Comparison of ENCODE assay signal across 22 cellular contexts in genomic region chr21:38165466-38166213, GRCh38.
A peak's percentile ranks its signal among the peaks of the same experiment; 100 is the strongest.
DNase-seq lines count a peak whose midpoint lies in the region; ATAC-seq and TF ChIP-seq lines count a peak whose summit lies in the region.
"Had no signal": no experiment of that assay in that cellular context is flagged by ENCODE, and none has a peak within 500 bp of the region (broad histone marks: within the 10 kb centered on the region; RNA-seq: fewer than 3 reads in every experiment).

No MANE protein-coding gene starts in this region.

- H3K4me3 Mint-ChIP-seq in T-helper 17 cell, result no peak overlapping the region
- no peak overlapping the region for H3K4me3 Mint-ChIP-seq in stimulated activated memory B cell treated with anti-CD40 and anti-IgM and Interleukin-4, amounts not matched to agents 10 μg/mL and 1 μg/mL and 100 μg/mL, for 72 hours
- H3K4me3 Mint-ChIP-seq: CD4-positive, CD25-positive, alpha-beta regulatory T cell; central memory CD8-positive, alpha-beta T cell; effector memory CD8-positive, alpha-beta T cell; type B pancreatic cell had no signal

- ATAC-seq in T-helper 17 cell (no peak), HG03159 (IDR thresholded peaks at IDR 0.05; ENCODE audit: unreplicated experiment) (no peak), GM19467 (IDR thresholded peaks at IDR 0.05; ENCODE audit: unreplicated experiment) (no peak)
- ATAC-seq in stimulated activated memory B cell treated with anti-CD40 and anti-IgM and Interleukin-4, amounts not matched to agents 10 μg/mL and 1 μg/mL and 100 μg/mL, for 72 hours, result no peak
- ATAC-seq: A549; effector memory CD8-positive, alpha-beta T cell; mucosa of descending colon had no signal

- no peaks in the 10 kb centered on the region for H3K79me2 ChIP-seq in GM23248 (ENCODE audit: insufficient read depth)

- H3K9me3 ChIP-seq in AG04450 (ENCODE audit: control insufficient read depth, insufficient read depth, low read length) (no peaks in the 10 kb centered on the region), GM23248 (ENCODE audit: low read depth) (no peaks in the 10 kb centered on the region), WERI-Rb-1 (ENCODE audit: severe bottlenecking) (no peaks in the 10 kb centered on the region), T-helper 17 cell (ENCODE audit: control insufficient read depth, low read length, poor library complexity, severe bottlenecking) (no peaks in the 10 kb centered on the region)
- H3K9me3 ChIP-seq: A549, mucosa of descending colon, sigmoid colon, stomach had no signal

- no peaks in the 10 kb centered on the region for H3K9me2 ChIP-seq in GM23248 (ENCODE audit: insufficient read depth)

- no peaks in the 10 kb centered on the region for H3K27me3 ChIP-seq in AG04450 (ENCODE audit: control insufficient read depth, insufficient read depth, low read length)
- H3K27me3 ChIP-seq in GM23248 (replicated peaks; ENCODE audit: insufficient read depth), result no peaks in the 10 kb centered on the region
- no peaks in the 10 kb centered on the region for H3K27me3 ChIP-seq in WERI-Rb-1 (ENCODE audit: insufficient read depth, low read depth, severe bottlenecking)
- H3K27me3 ChIP-seq: sigmoid colon, stomach had no signal

- H3K4me1 Mint-ChIP-seq in T-helper 17 cell, result peaks cover 3% of the 10 kb centered on the region
- no peaks in the 10 kb centered on the region for H3K4me1 Mint-ChIP-seq in stimulated activated memory B cell treated with anti-CD40 and anti-IgM and Interleukin-4, amounts not matched to agents 10 μg/mL and 1 μg/mL and 100 μg/mL, for 72 hours
- H3K4me1 Mint-ChIP-seq: CD4-positive, CD25-positive, alpha-beta regulatory T cell; central memory CD8-positive, alpha-beta T cell had no signal

- H3K4me2 ChIP-seq in GM23248 (ENCODE audit: unreplicated experiment), result no peak overlapping the region
- H3K4me2 ChIP-seq: A549 had no signal

- H3K27ac ChIP-seq in AG04450 (ENCODE audit: low read depth, low read length) (no peak overlapping the region), GM23248 (no peak overlapping the region), WERI-Rb-1 (peak overlapping the region; percentile 29)
- H3K27ac ChIP-seq: sigmoid colon, stomach had no signal

- in situ Hi-C loops in GM23248 (cut with MboI), result loop anchor here (5.0 kb wide), 1 partner anchor 187 kb away; no protein-coding TSS in a partner anchor

- no peak overlapping the region for H2AFZ ChIP-seq in GM23248

- H4K20me1 ChIP-seq in GM23248 (ENCODE audit: insufficient read depth), result no peaks in the 10 kb centered on the region

- no peaks in the 10 kb centered on the region for H3K9me3 Mint-ChIP-seq in stimulated activated memory B cell treated with anti-CD40 and anti-IgM and Interleukin-4, amounts not matched to agents 10 μg/mL and 1 μg/mL and 100 μg/mL, for 72 hours
- H3K9me3 Mint-ChIP-seq: central memory CD8-positive, alpha-beta T cell; effector memory CD8-positive, alpha-beta T cell; type B pancreatic cell had no signal

- no peaks in the 10 kb centered on the region for H3K36me3 ChIP-seq in GM23248 (ENCODE audit: low read depth)
- H3K36me3 ChIP-seq in WERI-Rb-1, result no peaks in the 10 kb centered on the region
- H3K36me3 ChIP-seq: sigmoid colon, stomach had no signal

- H3K27ac Mint-ChIP-seq in T-helper 17 cell, result no peak overlapping the region
- no peak overlapping the region for H3K27ac Mint-ChIP-seq in stimulated activated memory B cell treated with anti-CD40 and anti-IgM and Interleukin-4, amounts not matched to agents 10 μg/mL and 1 μg/mL and 100 μg/mL, for 72 hours
- H3K27ac Mint-ChIP-seq: CD4-positive, CD25-positive, alpha-beta regulatory T cell; effector memory CD8-positive, alpha-beta T cell; type B pancreatic cell had no signal

- no peak for TF ChIP-seq CTCF in AG04450 (IDR thresholded peaks at IDR 0.05; ENCODE audit: low read depth, low read length)
- TF ChIP-seq CTCF in WERI-Rb-1 (IDR thresholded peaks at IDR 0.05; ENCODE audit: low read depth, low read length), result no peak
- TF ChIP-seq CTCF in fibroblast of pulmonary artery (IDR thresholded peaks at IDR 0.05; ENCODE audit: low read length, missing control alignments), result no peak

- H3K9ac ChIP-seq in GM23248, result no peak overlapping the region

- H3K36me3 Mint-ChIP-seq in T-helper 17 cell (ENCODE audit: low read depth), result no peaks in the 10 kb centered on the region
- H3K36me3 Mint-ChIP-seq in stimulated activated memory B cell treated with anti-CD40 and anti-IgM and Interleukin-4, amounts not matched to agents 10 μg/mL and 1 μg/mL and 100 μg/mL, for 72 hours, result no peaks in the 10 kb centered on the region
- H3K36me3 Mint-ChIP-seq: CD4-positive, CD25-positive, alpha-beta regulatory T cell; type B pancreatic cell had no signal

- peaks cover 20% of the 10 kb centered on the region for H3K27me3 Mint-ChIP-seq in T-helper 17 cell
- H3K27me3 Mint-ChIP-seq in stimulated activated memory B cell treated with anti-CD40 and anti-IgM and Interleukin-4, amounts not matched to agents 10 μg/mL and 1 μg/mL and 100 μg/mL, for 72 hours, result no peaks in the 10 kb centered on the region
- H3K27me3 Mint-ChIP-seq: CD4-positive, CD25-positive, alpha-beta regulatory T cell; effector memory CD8-positive, alpha-beta T cell had no signal

- H3K4me3 ChIP-seq in AG04450 (ENCODE audit: low read depth, low read length) (no peak overlapping the region), GM23248 (no peak overlapping the region), WERI-Rb-1 (ENCODE audit: low read depth, low read length) (no peak overlapping the region), fibroblast of pulmonary artery (replicated peaks; ENCODE audit: low read depth, low read length) (no peak overlapping the region)
- H3K4me3 ChIP-seq: A549, mucosa of descending colon, sigmoid colon, stomach had no signal

- DNase-seq in AG04450 (ENCODE audit: low read depth, low spot score), result peak; percentile 16
- peak; percentile 23 for DNase-seq in GM23248
- no peak for DNase-seq in WERI-Rb-1
- peak; percentile 7 for DNase-seq in fibroblast of pulmonary artery (ENCODE audit: low read depth)
- DNase-seq in T-helper 17 cell, result no peak
- DNase-seq: activated CD4-positive, alpha-beta T cell treated with anti-CD3 and anti-CD28 coated beads for 4 hours; activated gamma-delta T cell treated with Interleukin-2 at 50 U/mL for 16 hours; CD4-positive, CD25-positive, alpha-beta regulatory T cell; DND-41; effector memory CD8-positive, alpha-beta T cell; left cardiac atrium; mucosa of descending colon; NK-92 treated with Interleukin-12 subunit alpha and Interleukin-12 subunit beta, amount 100 ng/mL, for 24 hours; sigmoid colon; stimulated activated CD4-positive, alpha-beta T cell treated with anti-CD3 and anti-CD28 coated beads, Interleukin-1b, Interleukin-23, amount 100 ng/mL, for 48 hours; stomach had no signal

- POLR2A ChIA-PET in AG04450 (lab: Yijun Ruan, JAX), result no interaction called here

- CTCF ChIA-PET in AG04450 (lab: Charles Lee), result interaction anchor here (1.3 to 3.4 kb wide), 3 partner anchors 52 to 465 kb away, joined by 4 to 20 read pairs (median 6); no protein-coding TSS in a partner anchor

- peaks cover 10% of the 10 kb centered on the region for H3K4me1 ChIP-seq in GM23248 (ENCODE audit: insufficient read depth)

- no peaks in the 10 kb centered on the region for H3F3A ChIP-seq in GM23248 (ENCODE audit: insufficient read depth)

- 25 to 30% methylated on average over 11 of the region's 11 CpGs for WGBS in GM23248 (ENCODE audit: low coverage in 1 of 2, low lambda C conversion rate in 2 of 2, missing lambda C conversion rate in 2 of 2), 2 experiments

Comparison
In these comparisons a context has a peak if more than half of its experiments do, and no peak if none do; other contexts are left out.
1. DNase-seq: peak in AG04450 (single experiment), GM23248 (single experiment) and fibroblast of pulmonary artery (single experiment); none in WERI-Rb-1 (single experiment) and T-helper 17 cell (0 of 3).